1 cellular context compared by ENCODE assay signal in genomic region chr20:57671662-57672061, GRCh38.
A peak's percentile ranks its signal among the peaks of the same experiment; 100 is the strongest.
TF ChIP-seq lines count a peak whose summit lies in the region.

No MANE protein-coding gene starts in this region.

TF ChIP-seq in H1, 55 proteins besides CTCF, POLR2A, EP300 and RAD21:
- TF ChIP-seq TAF1 (IDR thresholded peaks at IDR 0.05; ENCODE audit: low read depth, low read length) (no peak), CEBPB (IDR thresholded peaks at IDR 0.05; ENCODE audit: low read depth, low read length) (peak; percentile 51; the same call in 1 of the 2 replicates)
